ENCODE assay signal across 1 cellular context in genomic region chr17:78746263-78746948, GRCh38.
TF ChIP-seq lines count a peak whose summit lies in the region.

No MANE protein-coding gene starts in this region.

TF ChIP-seq in HepG2, 621 proteins besides CTCF, POLR2A, EP300 and RAD21 (continued from another document and continues in another):
- TF ChIP-seq IRF1 (CRISPR knock-in tag; IDR thresholded peaks at IDR 0.05; ENCODE audit: low read depth) (no peak), ZGPAT (CRISPR knock-in tag; IDR thresholded peaks at IDR 0.05) (peak; percentile 51), ZFP36L1 (CRISPR knock-in tag; IDR thresholded peaks at IDR 0.05) (no peak), FOXO1 (CRISPR knock-in tag; IDR thresholded peaks at IDR 0.05) (peak; percentile 38; the same call in 1 of the 2 replicates), CREB1 (IDR thresholded peaks at IDR 0.05) (0 out of 2 replicates have a peak, but pooled peaks have one; percentile 14), CREB1 (CRISPR knock-in tag; IDR thresholded peaks at IDR 0.05) (no peak), NR1H2 (CRISPR knock-in tag; IDR thresholded peaks at IDR 0.05; ENCODE audit: borderline replicate concordance, low read depth) (peak; percentile 60; the same call in 1 of the 2 replicates), ZNF501 (CRISPR knock-in tag; IDR thresholded peaks at IDR 0.05) (peak; percentile 32; the same call in 1 of the 2 replicates), HOXA3 (CRISPR knock-in tag; IDR thresholded peaks at IDR 0.05) (no peak; the same call in 1 of the 2 replicates), ZSCAN29 (CRISPR knock-in tag; conservative IDR thresholded peaks at IDR 0.05) (no peak), ZBTB49 (CRISPR knock-in tag; IDR thresholded peaks at IDR 0.05; ENCODE audit: borderline replicate concordance) (peak; percentile 31; the same call in 1 of the 2 replicates), GATAD1 (CRISPR knock-in tag; IDR thresholded peaks at IDR 0.05) (no peak), RXRA (CRISPR knock-in tag; IDR thresholded peaks at IDR 0.05) (peak; percentile 84; the same call in 1 of the 2 replicates), HNF4G (IDR thresholded peaks at IDR 0.05; ENCODE audit: borderline replicate concordance, low read depth, low read length) (no peak), HNF4G (CRISPR knock-in tag; IDR thresholded peaks at IDR 0.05; ENCODE audit: borderline replicate concordance, low read depth) (peak; percentile 54; the same call in 1 of the 2 replicates), TBX2 (CRISPR knock-in tag; IDR thresholded peaks at IDR 0.05; ENCODE audit: borderline replicate concordance) (peak; percentile 51; the same call in 1 of the 2 replicates), ZBTB20 (CRISPR knock-in tag; IDR thresholded peaks at IDR 0.05; ENCODE audit: borderline replicate concordance, low read depth) (0 out of 2 replicates have a peak, but pooled peaks have one; percentile 50), NCOA2 (CRISPR knock-in tag; IDR thresholded peaks at IDR 0.05) (peak; percentile 29; the same call in 1 of the 2 replicates), MXD4 (CRISPR knock-in tag; IDR thresholded peaks at IDR 0.05) (0 out of 2 replicates have a peak, but pooled peaks have one; percentile 57), NR2F6 (IDR thresholded peaks at IDR 0.05) (peak; percentile 89), NR2F6 (CRISPR knock-in tag; IDR thresholded peaks at IDR 0.05) (peak; percentile 96), USF2 (IDR thresholded peaks at IDR 0.05; ENCODE audit: low read depth, low read length) (no peak), USF2 (CRISPR knock-in tag; IDR thresholded peaks at IDR 0.05; ENCODE audit: borderline replicate concordance) (0 out of 2 replicates have a peak, but pooled peaks have one; percentile 2), ZNF317 (CRISPR knock-in tag; IDR thresholded peaks at IDR 0.05) (peak; percentile 36; the same call in 1 of the 2 replicates), MLX (CRISPR knock-in tag; IDR thresholded peaks at IDR 0.05) (no peak), CEBPB (IDR thresholded peaks at IDR 0.05; ENCODE audit: borderline replicate concordance, low read depth, low read length) (peak; percentile 95), KLF6 (CRISPR knock-in tag; IDR thresholded peaks at IDR 0.05) (no peak), FOXA3 (CRISPR knock-in tag; IDR thresholded peaks at IDR 0.05) (peak; percentile 28; the same call in 1 of the 2 replicates), SOX5 (CRISPR knock-in tag; IDR thresholded peaks at IDR 0.05; ENCODE audit: borderline replicate concordance) (peak; percentile 45; the same call in 1 of the 2 replicates), KDM6A (CRISPR knock-in tag; IDR thresholded peaks at IDR 0.05; ENCODE audit: low read depth) (peak; percentile 51; the same call in 1 of the 2 replicates), ZNF44 (CRISPR knock-in tag; IDR thresholded peaks at IDR 0.05) (no peak), ZNF792 (CRISPR knock-in tag; IDR thresholded peaks at IDR 0.05) (peak; percentile 38; the same call in 1 of the 2 replicates), FOXK1 (CRISPR knock-in tag; IDR thresholded peaks at IDR 0.05; ENCODE audit: borderline replicate concordance, low read depth) (peak; percentile 40; the same call in 1 of the 2 replicates), HOMEZ (CRISPR knock-in tag; IDR thresholded peaks at IDR 0.05; ENCODE audit: low read depth) (peak; percentile 48; the same call in 1 of the 2 replicates), ZNF687 (CRISPR knock-in tag; IDR thresholded peaks at IDR 0.05) (peak; percentile 41; the same call in 1 of the 2 replicates), ELF4 (CRISPR knock-in tag; IDR thresholded peaks at IDR 0.05; ENCODE audit: borderline replicate concordance) (no peak), ATF5 (CRISPR knock-in tag; IDR thresholded peaks at IDR 0.05; ENCODE audit: low read depth) (no peak), TFAP4 (IDR thresholded peaks at IDR 0.05; ENCODE audit: borderline replicate concordance, low read depth) (peak; percentile 70; the same call in 1 of the 2 replicates), ZNF512 (CRISPR knock-in tag; IDR thresholded peaks at IDR 0.05) (no peak), ZNF432 (CRISPR knock-in tag; IDR thresholded peaks at IDR 0.05; ENCODE audit: borderline replicate concordance) (no peak), AHR (CRISPR knock-in tag; IDR thresholded peaks at IDR 0.05) (no peak; the same call in 1 of the 2 replicates), PHF20 (CRISPR knock-in tag; IDR thresholded peaks at IDR 0.05) (no peak), ZMYM2 (CRISPR knock-in tag; IDR thresholded peaks at IDR 0.05) (no peak), HMG20A (CRISPR knock-in tag; IDR thresholded peaks at IDR 0.05; ENCODE audit: borderline replicate concordance) (peak; percentile 50; the same call in 1 of the 2 replicates), ELF3 (CRISPR knock-in tag; IDR thresholded peaks at IDR 0.05) (peak; percentile 36; the same call in 1 of the 2 replicates), TFDP2 (CRISPR knock-in tag; IDR thresholded peaks at IDR 0.05) (0 out of 2 replicates have a peak, but pooled peaks have one; percentile 24)
